Comparison of ENCODE assay signal across 21 cellular contexts in genomic region chr2:240432430-240432819, GRCh38. TPM values are rescaled to one million over a fixed set of nuclear protein-coding genes. Genes with fewer than 3 reads are reported as not detected.
DNase-seq lines count a peak whose midpoint lies in the region; ATAC-seq and TF ChIP-seq lines count a peak whose summit lies in the region.
"Had no signal": no experiment of that assay in that cellular context is flagged by ENCODE, and none has a peak within 500 bp of the region (broad histone marks: within the 10 kb centered on the region; RNA-seq: fewer than 3 reads in every experiment).

No MANE protein-coding gene starts in this region.

- POLR2A ChIA-PET in activated naive CD8-positive, alpha-beta T cell treated with anti-CD3 and anti-CD28 coated beads, Interleukin-2, amount 10 ng/mL, durations not matched to agents 7 days and 5 days (lab: Charles Lee): no interaction called here
- POLR2A ChIA-PET in RWPE1 (lab: Yijun Ruan, JAX; ENCODE audit: low non-redundant PET): no interaction called here

- peak overlapping the region; percentile 100 for H3K27ac ChIP-seq in RWPE1
- no peak overlapping the region for H3K27ac ChIP-seq in right cardiac atrium (ENCODE audit: low read length)
- H3K27ac ChIP-seq: thoracic aorta had no signal

- H3K9me3 ChIP-seq in right cardiac atrium (ENCODE audit: control insufficient read depth, low read length): no peaks in the 10 kb centered on the region
- H3K9me3 ChIP-seq: thoracic aorta had no signal

- H3K4me1 ChIP-seq in right cardiac atrium (ENCODE audit: control insufficient read depth, insufficient read depth, low read length): no peaks in the 10 kb centered on the region

- WGBS in right cardiac atrium: 86% methylated on average over 9 of the region's 9 CpGs

- DNase-seq in activated naive CD8-positive, alpha-beta T cell treated with anti-CD3 and anti-CD28 coated beads, Interleukin-2, amount 10 ng/mL, durations not matched to agents 7 days and 5 days: peak; percentile 27
- no peak for DNase-seq in activated naive CD8-positive, alpha-beta T cell treated with anti-CD3 and anti-CD28 coated beads for 36 hours
- DNase-seq in RWPE1 (ENCODE audit: low spot score) (no peak), right cardiac atrium (peak in 2 of 3 donors; percentile 14 to 35), posterior vena cava (ENCODE audit: low spot score) (peak; percentile 38), GDM1 (lab: John Stamatoyannopoulos, UW) (no peak), NCI-H2196 treated with DMSO at 0.1 percent for 48 hours (lab: John Stamatoyannopoulos, UW; ENCODE audit: unreplicated experiment) (no peak)
- DNase-seq: activated CD4-positive, alpha-beta T cell treated with anti-CD3 and anti-CD28 coated beads for 1 hour; activated gamma-delta T cell treated with Interleukin-2 at 50 U/mL for 16 hours; anterior cingulate cortex; CD4-positive, CD25-positive, alpha-beta regulatory T cell; NCI-H1092; NCI-H1930; NCI-H2227 treated with DMSO at 0.1 percent for 48 hours; NCI-H748 treated with DMSO at 0.1 percent for 48 hours; small intestine; stimulated activated CD4-positive, alpha-beta T cell treated with anti-CD3 and anti-CD28 coated beads, Interleukin-2, amount 100 ng/mL, for 24 hours had no signal

- no peaks in the 10 kb centered on the region for H3K36me3 Mint-ChIP-seq in activated naive CD8-positive, alpha-beta T cell treated with anti-CD3 and anti-CD28 coated beads, Interleukin-2, amount 10 ng/mL, durations not matched to agents 7 days and 5 days
- no peaks in the 10 kb centered on the region for H3K36me3 Mint-ChIP-seq in activated naive CD8-positive, alpha-beta T cell treated with anti-CD3 and anti-CD28 coated beads for 36 hours
- H3K36me3 Mint-ChIP-seq: CD4-positive, CD25-positive, alpha-beta regulatory T cell had no signal

- peaks cover 19% of the 10 kb centered on the region for H3K4me1 Mint-ChIP-seq in activated naive CD8-positive, alpha-beta T cell treated with anti-CD3 and anti-CD28 coated beads, Interleukin-2, amount 10 ng/mL, durations not matched to agents 7 days and 5 days
- peaks cover 18% of the 10 kb centered on the region for H3K4me1 Mint-ChIP-seq in activated naive CD8-positive, alpha-beta T cell treated with anti-CD3 and anti-CD28 coated beads for 36 hours

- CTCF ChIA-PET in RWPE1 (lab: Yijun Ruan, JAX): interaction anchor here (0.6 kb wide), 1 partner anchor 207 kb away, joined by 3 read pairs; no protein-coding TSS in a partner anchor

- no peaks in the 10 kb centered on the region for H3K9me3 Mint-ChIP-seq in activated naive CD8-positive, alpha-beta T cell treated with anti-CD3 and anti-CD28 coated beads, Interleukin-2, amount 10 ng/mL, durations not matched to agents 7 days and 5 days
- no peaks in the 10 kb centered on the region for H3K9me3 Mint-ChIP-seq in activated naive CD8-positive, alpha-beta T cell treated with anti-CD3 and anti-CD28 coated beads for 36 hours
- H3K9me3 Mint-ChIP-seq: stimulated activated effector memory CD8-positive, alpha-beta T cell treated with anti-CD3 and anti-CD28 coated beads, Interleukin-12 subunit alpha, Interleukin-12 subunit beta, amount 100 ng/mL, for 72 hours had no signal

- no peak overlapping the region for H3K4me3 ChIP-seq in right cardiac atrium (ENCODE audit: low read length)
- H3K4me3 ChIP-seq: dorsolateral prefrontal cortex, thoracic aorta had no signal

- no peaks in the 10 kb centered on the region for H3K27me3 ChIP-seq in right cardiac atrium (ENCODE audit: control insufficient read depth, insufficient read depth)
- H3K27me3 ChIP-seq: dorsolateral prefrontal cortex had no signal

- no peak overlapping the region for H3K27ac Mint-ChIP-seq in activated naive CD8-positive, alpha-beta T cell treated with anti-CD3 and anti-CD28 coated beads, Interleukin-2, amount 10 ng/mL, durations not matched to agents 7 days and 5 days
- no peak overlapping the region for H3K27ac Mint-ChIP-seq in activated naive CD8-positive, alpha-beta T cell treated with anti-CD3 and anti-CD28 coated beads for 36 hours
- H3K27ac Mint-ChIP-seq: stimulated activated effector memory CD8-positive, alpha-beta T cell treated with anti-CD3 and anti-CD28 coated beads, Interleukin-12 subunit alpha, Interleukin-12 subunit beta, amount 100 ng/mL, for 72 hours had no signal

- intact Hi-C loops in right cardiac atrium (cut with DNase I) (loop anchor here in 2 of 4 donors (10.0 kb wide), 2 partner anchors 58 to 138 kb away; no protein-coding TSS in a partner anchor), posterior vena cava (cut with DNase I) (loop anchor here in 1 of 2 donors (5.0 kb wide), 1 partner anchor 45 kb away; no protein-coding TSS in a partner anchor)

- no peak for ATAC-seq in activated naive CD8-positive, alpha-beta T cell treated with anti-CD3 and anti-CD28 coated beads, Interleukin-2, amount 10 ng/mL, durations not matched to agents 7 days and 5 days (ENCODE audit: low read depth)
- ATAC-seq in right cardiac atrium (no peak), HG03378 (IDR thresholded peaks at IDR 0.05; ENCODE audit: unreplicated experiment) (no peak)
- ATAC-seq: stimulated activated effector memory CD8-positive, alpha-beta T cell treated with anti-CD3 and anti-CD28 coated beads, Interleukin-12 subunit alpha, Interleukin-12 subunit beta, amount 100 ng/mL, for 72 hours had no signal

- TF ChIP-seq CTCF in RWPE1 (conservative IDR thresholded peaks at IDR 0.05; ENCODE audit: low read depth): no peak

- no peak overlapping the region for H3K4me3 Mint-ChIP-seq in activated naive CD8-positive, alpha-beta T cell treated with anti-CD3 and anti-CD28 coated beads, Interleukin-2, amount 10 ng/mL, durations not matched to agents 7 days and 5 days
- H3K4me3 Mint-ChIP-seq in activated naive CD8-positive, alpha-beta T cell treated with anti-CD3 and anti-CD28 coated beads for 36 hours: no peak overlapping the region
- H3K4me3 Mint-ChIP-seq: stimulated activated effector memory CD8-positive, alpha-beta T cell treated with anti-CD3 and anti-CD28 coated beads, Interleukin-12 subunit alpha, Interleukin-12 subunit beta, amount 100 ng/mL, for 72 hours had no signal

- peaks cover 16% of the 10 kb centered on the region for H3K27me3 Mint-ChIP-seq in activated naive CD8-positive, alpha-beta T cell treated with anti-CD3 and anti-CD28 coated beads, Interleukin-2, amount 10 ng/mL, durations not matched to agents 7 days and 5 days
- peaks cover 15% of the 10 kb centered on the region for H3K27me3 Mint-ChIP-seq in activated naive CD8-positive, alpha-beta T cell treated with anti-CD3 and anti-CD28 coated beads for 36 hours

RNA-seq across cellular contexts. Expression of gene GPC1, which starts 3.0 kb away (rescaled TPM):
- 1 to 10 TPM; 3.4 to 4.7 TPM for total RNA-seq in activated naive CD8-positive, alpha-beta T cell treated with anti-CD3 and anti-CD28 coated beads, Interleukin-2, amount 10 ng/mL, durations not matched to agents 7 days and 5 days
- total RNA-seq in activated naive CD8-positive, alpha-beta T cell treated with anti-CD3 and anti-CD28 coated beads for 36 hours: 1 to 10 TPM in 1 of 2 experiments, under 1 TPM in 1; 0.64 to 1.3 TPM
- 100 to 1,000 TPM in 2 of 4 donors, 10 to 100 TPM in 2; 75.8 to 107 (median 94.8) TPM for total RNA-seq in right cardiac atrium
- polyA plus RNA-seq in right cardiac atrium: 118 TPM
- 10 to 100 TPM; 69.5 to 83.1 TPM for total RNA-seq in posterior vena cava

Comparison
In these comparisons a context has a peak if more than half of its experiments do, and no peak if none do; other contexts are left out.
1. DNase-seq: peak in activated naive CD8-positive, alpha-beta T cell treated with anti-CD3 and anti-CD28 coated beads, Interleukin-2, amount 10 ng/mL, durations not matched to agents 7 days and 5 days (single experiment), right cardiac atrium (2 of 3) and posterior vena cava (single experiment); none in activated naive CD8-positive, alpha-beta T cell treated with anti-CD3 and anti-CD28 coated beads for 36 hours (single experiment), RWPE1 (single experiment), GDM1 (single experiment) and NCI-H2196 treated with DMSO at 0.1 percent for 48 hours (single experiment).
2. RNA of gene GPC1, which starts 3.0 kb away (total RNA-seq): 75.8 to 107 TPM in right cardiac atrium and 69.5 to 83.1 TPM in posterior vena cava; 3.4 to 4.7 TPM in activated naive CD8-positive, alpha-beta T cell treated with anti-CD3 and anti-CD28 coated beads, Interleukin-2, amount 10 ng/mL, durations not matched to agents 7 days and 5 days and 0.64 to 1.3 TPM in activated naive CD8-positive, alpha-beta T cell treated with anti-CD3 and anti-CD28 coated beads for 36 hours; every median in the first group is over 10 times any median in the second.